1 cellular context compared by ENCODE assay signal in the genomic region with DNA sequence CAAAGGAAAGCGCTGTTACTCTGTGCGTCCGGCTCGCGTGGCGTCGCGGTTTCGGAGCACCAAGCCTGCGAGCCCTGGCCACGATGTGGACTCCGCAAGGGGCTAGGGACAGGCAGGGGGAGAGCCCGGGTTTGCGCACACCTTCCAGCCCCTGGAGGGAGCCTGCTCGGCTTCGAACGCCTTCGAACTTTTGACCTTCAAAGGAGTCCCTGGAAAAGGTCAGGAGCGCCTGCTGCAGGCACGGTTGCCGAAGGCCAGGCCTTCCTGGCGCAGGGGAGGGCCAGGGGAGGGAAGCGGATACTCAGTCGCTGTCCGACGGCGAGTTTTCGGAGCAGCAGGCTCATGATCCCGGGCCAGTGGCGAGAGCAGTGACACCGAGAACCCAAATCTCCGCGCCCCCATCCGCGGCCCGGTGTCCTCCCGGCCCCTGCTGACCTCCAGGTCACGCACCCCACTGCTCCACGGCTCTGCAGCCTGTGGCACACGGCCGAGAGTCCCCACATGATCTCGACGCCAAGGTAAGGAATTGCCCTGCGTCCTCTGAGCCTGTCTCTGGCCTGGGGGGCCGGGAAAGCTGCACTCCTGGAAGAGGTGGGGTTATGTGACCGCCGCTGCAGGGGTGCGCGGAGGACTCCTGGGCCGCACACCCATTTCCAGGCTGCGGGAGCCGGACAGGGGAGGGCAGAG.
TF ChIP-seq lines count a peak whose summit lies in the region.

No MANE protein-coding gene starts in this region.

TF ChIP-seq in WTC11, 78 proteins besides CTCF, POLR2A, EP300 and RAD21 (continued from another document):
- TF ChIP-seq, protein P1, sequence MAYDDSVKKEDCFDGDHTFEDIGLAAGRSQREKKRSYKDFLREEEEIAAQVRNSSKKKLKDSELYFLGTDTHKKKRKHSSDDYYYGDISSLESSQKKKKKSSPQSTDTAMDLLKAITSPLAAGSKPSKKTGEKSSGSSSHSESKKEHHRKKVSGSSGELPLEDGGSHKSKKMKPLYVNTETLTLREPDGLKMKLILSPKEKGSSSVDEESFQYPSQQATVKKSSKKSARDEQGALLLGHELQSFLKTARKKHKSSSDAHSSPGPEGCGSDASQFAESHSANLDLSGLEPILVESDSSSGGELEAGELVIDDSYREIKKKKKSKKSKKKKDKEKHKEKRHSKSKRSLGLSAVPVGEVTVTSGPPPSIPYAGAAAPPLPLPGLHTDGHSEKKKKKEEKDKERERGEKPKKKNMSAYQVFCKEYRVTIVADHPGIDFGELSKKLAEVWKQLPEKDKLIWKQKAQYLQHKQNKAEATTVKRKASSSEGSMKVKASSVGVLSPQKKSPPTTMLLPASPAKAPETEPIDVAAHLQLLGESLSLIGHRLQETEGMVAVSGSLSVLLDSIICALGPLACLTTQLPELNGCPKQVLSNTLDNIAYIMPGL (CRISPR knock-in tag; IDR thresholded peaks at IDR 0.05), result peak; percentile 36; the same call in 1 of the 2 replicates
- TF ChIP-seq, protein P2, sequence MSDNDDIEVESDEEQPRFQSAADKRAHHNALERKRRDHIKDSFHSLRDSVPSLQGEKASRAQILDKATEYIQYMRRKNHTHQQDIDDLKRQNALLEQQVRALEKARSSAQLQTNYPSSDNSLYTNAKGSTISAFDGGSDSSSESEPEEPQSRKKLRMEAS (CRISPR knock-in tag; IDR thresholded peaks at IDR 0.05), result peak; percentile 27; the same call in 1 of the 2 replicates
- TF ChIP-seq, protein P3, sequence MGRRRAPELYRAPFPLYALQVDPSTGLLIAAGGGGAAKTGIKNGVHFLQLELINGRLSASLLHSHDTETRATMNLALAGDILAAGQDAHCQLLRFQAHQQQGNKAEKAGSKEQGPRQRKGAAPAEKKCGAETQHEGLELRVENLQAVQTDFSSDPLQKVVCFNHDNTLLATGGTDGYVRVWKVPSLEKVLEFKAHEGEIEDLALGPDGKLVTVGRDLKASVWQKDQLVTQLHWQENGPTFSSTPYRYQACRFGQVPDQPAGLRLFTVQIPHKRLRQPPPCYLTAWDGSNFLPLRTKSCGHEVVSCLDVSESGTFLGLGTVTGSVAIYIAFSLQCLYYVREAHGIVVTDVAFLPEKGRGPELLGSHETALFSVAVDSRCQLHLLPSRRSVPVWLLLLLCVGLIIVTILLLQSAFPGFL (CRISPR knock-in tag; IDR thresholded peaks at IDR 0.05; ENCODE audit: borderline replicate concordance), result no peak
- TF ChIP-seq, protein P4, sequence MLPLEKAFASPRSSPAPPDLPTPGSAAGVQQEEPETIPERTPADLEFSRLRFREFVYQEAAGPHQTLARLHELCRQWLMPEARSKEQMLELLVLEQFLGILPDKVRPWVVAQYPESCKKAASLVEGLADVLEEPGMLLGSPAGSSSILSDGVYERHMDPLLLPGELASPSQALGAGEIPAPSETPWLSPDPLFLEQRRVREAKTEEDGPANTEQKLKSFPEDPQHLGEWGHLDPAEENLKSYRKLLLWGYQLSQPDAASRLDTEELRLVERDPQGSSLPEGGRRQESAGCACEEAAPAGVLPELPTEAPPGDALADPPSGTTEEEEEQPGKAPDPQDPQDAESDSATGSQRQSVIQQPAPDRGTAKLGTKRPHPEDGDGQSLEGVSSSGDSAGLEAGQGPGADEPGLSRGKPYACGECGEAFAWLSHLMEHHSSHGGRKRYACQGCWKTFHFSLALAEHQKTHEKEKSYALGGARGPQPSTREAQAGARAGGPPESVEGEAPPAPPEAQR (CRISPR knock-in tag; IDR thresholded peaks at IDR 0.05), result no peak
- TF ChIP-seq MXD4 (CRISPR knock-in tag; IDR thresholded peaks at IDR 0.05; ENCODE audit: borderline replicate concordance), result no peak
TF ChIP-seq in WTC11: peak in this region for 4.
